ENCODE assay signal across 11 cellular contexts in genomic region chr2:155690785-155691184, GRCh38.
DNase-seq lines count a peak whose midpoint lies in the region; ATAC-seq and FAIRE-seq lines count a peak whose summit lies in the region.
"Had no signal": no experiment of that assay in that cellular context is flagged by ENCODE, and none has a peak within 500 bp of the region (broad histone marks: within the 10 kb centered on the region; RNA-seq: fewer than 3 reads in every experiment).

No MANE protein-coding gene starts in this region.

- H3K36me3 Mint-ChIP-seq in T-cell, result no peaks in the 10 kb centered on the region
- H3K36me3 Mint-ChIP-seq: activated CD4-positive, alpha-beta memory T cell treated with anti-CD3 and anti-CD28 coated beads for 36 hours had no signal

- H3K4me3 Mint-ChIP-seq in T-cell, result no peak overlapping the region
- H3K4me3 Mint-ChIP-seq: activated CD4-positive, alpha-beta memory T cell treated with anti-CD3 and anti-CD28 coated beads for 36 hours had no signal

- POLR2A ChIA-PET in T-cell (lab: Charles Lee), result no interaction called here

- ATAC-seq in GM21515 (IDR thresholded peaks at IDR 0.05; ENCODE audit: unreplicated experiment) (peak; percentile 94), HG03108 (IDR thresholded peaks at IDR 0.05; ENCODE audit: unreplicated experiment) (peak; percentile 76), T-cell (replicated peaks in 1 of 4) (no peak)

- H3K4me1 Mint-ChIP-seq in T-cell, result no peaks in the 10 kb centered on the region

- H3K27ac Mint-ChIP-seq in T-cell, result no peak overlapping the region
- H3K27ac Mint-ChIP-seq: activated CD4-positive, alpha-beta memory T cell treated with anti-CD3 and anti-CD28 coated beads for 36 hours had no signal

- no peaks in the 10 kb centered on the region for H3K9me3 Mint-ChIP-seq in T-cell
- H3K9me3 Mint-ChIP-seq: activated CD4-positive, alpha-beta memory T cell treated with anti-CD3 and anti-CD28 coated beads for 36 hours had no signal

- DNase-seq in GM18507 (ENCODE audit: extremely low spot score, insufficient read length, low read depth) (no peak), RPMI8226 (peak; percentile 35), hepatic stellate cell (ENCODE audit: low spot score) (no peak), RCC 7860 (ENCODE audit: low spot score) (no peak), T-cell (no peak)
- no peak for DNase-seq in activated CD4-positive, alpha-beta T cell treated with anti-CD3 and anti-CD28 coated beads for 1 hour
- DNase-seq: activated CD4-positive, alpha-beta memory T cell treated with anti-CD3 and anti-CD28 coated beads for 36 hours; NCI-H187 treated with DMSO at 0.1 percent for 48 hours; SHP77 treated with DMSO at 0.1 percent for 48 hours had no signal

- FAIRE-seq in GM18507 (lab: Jason Lieb, UNC) (peak; percentile 49), RCC 7860 (lab: Jason Lieb, UNC) (no peak)

- no peaks in the 10 kb centered on the region for H3K27me3 Mint-ChIP-seq in T-cell
- H3K27me3 Mint-ChIP-seq: activated CD4-positive, alpha-beta memory T cell treated with anti-CD3 and anti-CD28 coated beads for 36 hours had no signal

- CTCF ChIA-PET in T-cell (lab: Charles Lee), result no interaction called here

Comparison
In these comparisons a context has a peak if more than half of its experiments do, and no peak if none do; other contexts are left out.
1. ATAC-seq: peak in GM21515 (single experiment) and HG03108 (single experiment); none in T-cell (0 of 4).